2 cellular contexts compared by ENCODE assay signal in the genomic region with DNA sequence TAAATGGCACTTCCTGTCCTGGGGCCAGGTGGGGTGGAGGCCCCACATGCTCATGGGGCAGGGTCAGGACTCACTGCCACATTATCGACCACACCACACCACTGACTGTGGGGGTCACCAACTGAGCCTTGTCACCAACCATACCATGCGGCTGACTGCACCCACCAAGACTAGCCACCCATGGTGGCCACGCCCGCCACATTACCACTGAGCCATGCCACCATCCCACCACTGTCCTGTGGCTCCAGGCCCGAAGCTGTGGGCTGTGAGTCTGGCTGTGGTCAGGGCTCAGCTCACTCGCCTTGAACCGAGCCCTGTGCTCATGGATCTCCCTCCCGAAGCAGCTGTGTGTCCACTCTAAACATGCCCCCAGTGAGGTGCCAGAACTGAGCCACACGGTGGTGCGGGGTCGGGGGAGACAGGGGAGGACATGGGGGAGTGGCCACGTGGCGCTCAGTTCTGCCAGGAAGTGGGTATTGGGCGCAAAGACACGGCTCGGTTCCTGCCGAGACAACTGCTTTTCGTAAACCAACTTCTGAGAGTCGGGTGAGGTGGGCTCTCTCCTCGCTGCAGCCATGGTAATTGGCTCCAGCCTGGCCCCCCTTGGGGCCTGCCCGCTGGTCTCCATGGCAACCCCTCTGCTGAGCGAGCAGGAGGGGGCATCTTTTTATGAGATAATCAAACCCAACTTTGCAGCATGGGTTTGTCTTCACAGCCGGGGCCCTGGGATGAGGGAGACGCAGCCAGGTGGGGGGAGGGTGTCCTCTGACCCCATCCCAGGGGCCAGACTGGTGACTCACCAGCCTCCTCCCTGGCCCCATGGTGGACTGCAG.
TF ChIP-seq lines count a peak whose summit lies in the region.

No MANE protein-coding gene starts in this region.

TF ChIP-seq in IMR-90, 13 proteins besides CTCF, POLR2A, EP300 and RAD21:
- no peak for TF ChIP-seq RFX5 (IDR thresholded peaks at IDR 0.05; ENCODE audit: low read depth, low read length)
- TF ChIP-seq ELK1 (IDR thresholded peaks at IDR 0.05; ENCODE audit: borderline replicate concordance, low read depth, low read length) = no peak
- no peak for TF ChIP-seq FOS (IDR thresholded peaks at IDR 0.05; ENCODE audit: low read depth, low read length)
- TF ChIP-seq CHD1 (IDR thresholded peaks at IDR 0.05; ENCODE audit: low read depth, low read length) = no peak
- no peak for TF ChIP-seq SMC3 (IDR thresholded peaks at IDR 0.05; ENCODE audit: low read depth, low read length)
- TF ChIP-seq MAZ (IDR thresholded peaks at IDR 0.05; ENCODE audit: borderline replicate concordance, low read depth, low read length) = no peak
- TF ChIP-seq CEBPB (IDR thresholded peaks at IDR 0.05; ENCODE audit: low read depth, low read length) = no peak
- TF ChIP-seq BHLHE40 (IDR thresholded peaks at IDR 0.05; ENCODE audit: low read depth, low read length) = no peak
- TF ChIP-seq NFE2L2 (IDR thresholded peaks at IDR 0.05; ENCODE audit: low read depth, low read length) = no peak
- TF ChIP-seq, protein P1, sequence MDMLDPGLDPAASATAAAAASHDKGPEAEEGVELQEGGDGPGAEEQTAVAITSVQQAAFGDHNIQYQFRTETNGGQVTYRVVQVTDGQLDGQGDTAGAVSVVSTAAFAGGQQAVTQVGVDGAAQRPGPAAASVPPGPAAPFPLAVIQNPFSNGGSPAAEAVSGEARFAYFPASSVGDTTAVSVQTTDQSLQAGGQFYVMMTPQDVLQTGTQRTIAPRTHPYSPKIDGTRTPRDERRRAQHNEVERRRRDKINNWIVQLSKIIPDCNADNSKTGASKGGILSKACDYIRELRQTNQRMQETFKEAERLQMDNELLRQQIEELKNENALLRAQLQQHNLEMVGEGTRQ (IDR thresholded peaks at IDR 0.05; ENCODE audit: low read depth, low read length) = no peak
- TF ChIP-seq MXI1 (IDR thresholded peaks at IDR 0.05; ENCODE audit: borderline replicate concordance, low read depth, low read length) = no peak
- TF ChIP-seq RCOR1 (IDR thresholded peaks at IDR 0.05; ENCODE audit: insufficient replicate concordance, low read length) = no peak
- TF ChIP-seq MAFK (IDR thresholded peaks at IDR 0.05; ENCODE audit: low read depth, low read length) = no peak
TF ChIP-seq in IMR-90: peak in this region for 0.

TF ChIP-seq in GM12878, 131 proteins besides CTCF, POLR2A, EP300 and RAD21 (continues in another document):
- no peak for TF ChIP-seq ZBTB11 (CRISPR knock-in tag; IDR thresholded peaks at IDR 0.05)
- no peak for TF ChIP-seq SREBF2 (IDR thresholded peaks at IDR 0.05; ENCODE audit: low read length)
- TF ChIP-seq PAX5 (IDR thresholded peaks at IDR 0.05; ENCODE audit: borderline replicate concordance, low read depth, low read length) = 0 out of 2 replicates have a peak, but pooled peaks have one; percentile 30
- no peak for TF ChIP-seq CREM (IDR thresholded peaks at IDR 0.05; ENCODE audit: low read depth)
- no peak for TF ChIP-seq PRDM15 (CRISPR knock-in tag; IDR thresholded peaks at IDR 0.05)
- TF ChIP-seq ZBED1 (IDR thresholded peaks at IDR 0.05; ENCODE audit: borderline replicate concordance) = no peak
- no peak for TF ChIP-seq TARDBP (IDR thresholded peaks at IDR 0.05; ENCODE audit: borderline replicate concordance)
- 0 out of 4 replicates have a peak, but pooled peaks have one; percentile 23 to 33 for TF ChIP-seq IKZF2 (IDR thresholded peaks at IDR 0.05)
- no peak for TF ChIP-seq SRF (IDR thresholded peaks at IDR 0.05; ENCODE audit: low read depth in 2 of 2, low read length in 2 of 2)
- TF ChIP-seq NR2F1 (conservative IDR thresholded peaks at IDR 0.05) = peak; percentile 47; the same call in 1 of the 2 replicates
- no peak for TF ChIP-seq RCOR1 (conservative IDR thresholded peaks at IDR 0.05; ENCODE audit: low read depth, low read length)
- no peak for TF ChIP-seq PAX8 (IDR thresholded peaks at IDR 0.05)
- TF ChIP-seq JUNB (IDR thresholded peaks at IDR 0.05) = no peak
- peak; percentile 46; the same call in 1 of the 2 replicates for TF ChIP-seq DPF2 (IDR thresholded peaks at IDR 0.05)
- peak in 1 of 2 experiments; percentile 38; a peak in 1 of 4 replicates for TF ChIP-seq BHLHE40 (IDR thresholded peaks at IDR 0.05; ENCODE audit: borderline replicate concordance in 1 of 2, low read depth in 2 of 2, low read length in 1 of 2)
- TF ChIP-seq GATAD2B (conservative IDR thresholded peaks at IDR 0.05; ENCODE audit: low read depth) = 0 out of 2 replicates have a peak, but pooled peaks have one; percentile 51
- TF ChIP-seq TCF12 (IDR thresholded peaks at IDR 0.05; ENCODE audit: low read depth, low read length) = 0 out of 2 replicates have a peak, but pooled peaks have one; percentile 4
- peak; percentile 59 for TF ChIP-seq MYC (IDR thresholded peaks at IDR 0.05; ENCODE audit: insufficient read depth, insufficient read length, insufficient replicate concordance, low read length, severe bottlenecking)
- peak; percentile 64 for TF ChIP-seq RUNX3 (IDR thresholded peaks at IDR 0.05; ENCODE audit: low read length)
- TF ChIP-seq, protein P2, sequence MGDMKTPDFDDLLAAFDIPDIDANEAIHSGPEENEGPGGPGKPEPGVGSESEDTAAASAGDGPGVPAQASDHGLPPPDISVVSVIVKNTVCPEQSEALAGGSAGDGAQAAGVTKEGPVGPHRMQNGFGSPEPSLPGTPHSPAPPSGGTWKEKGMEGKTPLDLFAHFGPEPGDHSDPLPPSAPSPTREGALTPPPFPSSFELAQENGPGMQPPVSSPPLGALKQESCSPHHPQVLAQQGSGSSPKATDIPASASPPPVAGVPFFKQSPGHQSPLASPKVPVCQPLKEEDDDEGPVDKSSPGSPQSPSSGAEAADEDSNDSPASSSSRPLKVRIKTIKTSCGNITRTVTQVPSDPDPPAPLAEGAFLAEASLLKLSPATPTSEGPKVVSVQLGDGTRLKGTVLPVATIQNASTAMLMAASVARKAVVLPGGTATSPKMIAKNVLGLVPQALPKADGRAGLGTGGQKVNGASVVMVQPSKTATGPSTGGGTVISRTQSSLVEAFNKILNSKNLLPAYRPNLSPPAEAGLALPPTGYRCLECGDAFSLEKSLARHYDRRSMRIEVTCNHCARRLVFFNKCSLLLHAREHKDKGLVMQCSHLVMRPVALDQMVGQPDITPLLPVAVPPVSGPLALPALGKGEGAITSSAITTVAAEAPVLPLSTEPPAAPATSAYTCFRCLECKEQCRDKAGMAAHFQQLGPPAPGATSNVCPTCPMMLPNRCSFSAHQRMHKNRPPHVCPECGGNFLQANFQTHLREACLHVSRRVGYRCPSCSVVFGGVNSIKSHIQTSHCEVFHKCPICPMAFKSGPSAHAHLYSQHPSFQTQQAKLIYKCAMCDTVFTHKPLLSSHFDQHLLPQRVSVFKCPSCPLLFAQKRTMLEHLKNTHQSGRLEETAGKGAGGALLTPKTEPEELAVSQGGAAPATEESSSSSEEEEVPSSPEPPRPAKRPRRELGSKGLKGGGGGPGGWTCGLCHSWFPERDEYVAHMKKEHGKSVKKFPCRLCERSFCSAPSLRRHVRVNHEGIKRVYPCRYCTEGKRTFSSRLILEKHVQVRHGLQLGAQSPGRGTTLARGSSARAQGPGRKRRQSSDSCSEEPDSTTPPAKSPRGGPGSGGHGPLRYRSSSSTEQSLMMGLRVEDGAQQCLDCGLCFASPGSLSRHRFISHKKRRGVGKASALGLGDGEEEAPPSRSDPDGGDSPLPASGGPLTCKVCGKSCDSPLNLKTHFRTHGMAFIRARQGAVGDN (IDR thresholded peaks at IDR 0.05) = 0 out of 2 replicates have a peak, but pooled peaks have one; percentile 53
- no peak for TF ChIP-seq HCFC1 (IDR thresholded peaks at IDR 0.05; ENCODE audit: low read length)
- TF ChIP-seq, protein P3, sequence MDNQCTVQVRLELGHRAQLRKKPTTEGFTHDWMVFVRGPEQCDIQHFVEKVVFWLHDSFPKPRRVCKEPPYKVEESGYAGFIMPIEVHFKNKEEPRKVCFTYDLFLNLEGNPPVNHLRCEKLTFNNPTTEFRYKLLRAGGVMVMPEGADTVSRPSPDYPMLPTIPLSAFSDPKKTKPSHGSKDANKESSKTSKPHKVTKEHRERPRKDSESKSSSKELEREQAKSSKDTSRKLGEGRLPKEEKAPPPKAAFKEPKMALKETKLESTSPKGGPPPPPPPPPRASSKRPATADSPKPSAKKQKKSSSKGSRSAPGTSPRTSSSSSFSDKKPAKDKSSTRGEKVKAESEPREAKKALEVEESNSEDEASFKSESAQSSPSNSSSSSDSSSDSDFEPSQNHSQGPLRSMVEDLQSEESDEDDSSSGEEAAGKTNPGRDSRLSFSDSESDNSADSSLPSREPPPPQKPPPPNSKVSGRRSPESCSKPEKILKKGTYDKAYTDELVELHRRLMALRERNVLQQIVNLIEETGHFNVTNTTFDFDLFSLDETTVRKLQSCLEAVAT (IDR thresholded peaks at IDR 0.05) = peak; percentile 27; the same call in 1 of the 2 replicates
- no peak for TF ChIP-seq ZNF24 (IDR thresholded peaks at IDR 0.05)
- no peak for TF ChIP-seq FOS (IDR thresholded peaks at IDR 0.05; ENCODE audit: borderline replicate concordance, extremely low read depth, insufficient read length)
- no peak for TF ChIP-seq JUND (IDR thresholded peaks at IDR 0.05; ENCODE audit: low read depth, low read length)
- TF ChIP-seq, protein P4, sequence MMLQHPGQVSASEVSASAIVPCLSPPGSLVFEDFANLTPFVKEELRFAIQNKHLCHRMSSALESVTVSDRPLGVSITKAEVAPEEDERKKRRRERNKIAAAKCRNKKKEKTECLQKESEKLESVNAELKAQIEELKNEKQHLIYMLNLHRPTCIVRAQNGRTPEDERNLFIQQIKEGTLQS (IDR thresholded peaks at IDR 0.05; ENCODE audit: borderline replicate concordance, extremely low read depth, low read depth, low read length) = no peak
- TF ChIP-seq SUPT20H (IDR thresholded peaks at IDR 0.05; ENCODE audit: borderline replicate concordance, control insufficient read depth, low read depth, low read length) = no peak
- TF ChIP-seq IRF5 (IDR thresholded peaks at IDR 0.05; ENCODE audit: borderline replicate concordance) = no peak
- TF ChIP-seq, protein P5, sequence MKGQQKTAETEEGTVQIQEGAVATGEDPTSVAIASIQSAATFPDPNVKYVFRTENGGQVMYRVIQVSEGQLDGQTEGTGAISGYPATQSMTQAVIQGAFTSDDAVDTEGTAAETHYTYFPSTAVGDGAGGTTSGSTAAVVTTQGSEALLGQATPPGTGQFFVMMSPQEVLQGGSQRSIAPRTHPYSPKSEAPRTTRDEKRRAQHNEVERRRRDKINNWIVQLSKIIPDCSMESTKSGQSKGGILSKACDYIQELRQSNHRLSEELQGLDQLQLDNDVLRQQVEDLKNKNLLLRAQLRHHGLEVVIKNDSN (IDR thresholded peaks at IDR 0.05; ENCODE audit: borderline replicate concordance, extremely low read length, insufficient read depth, low read depth, low read length) = peak; percentile 33
- TF ChIP-seq ZSCAN29 (IDR thresholded peaks at IDR 0.05) = no peak
